ENCODE assay signal across 1 cellular context in the genomic region with DNA sequence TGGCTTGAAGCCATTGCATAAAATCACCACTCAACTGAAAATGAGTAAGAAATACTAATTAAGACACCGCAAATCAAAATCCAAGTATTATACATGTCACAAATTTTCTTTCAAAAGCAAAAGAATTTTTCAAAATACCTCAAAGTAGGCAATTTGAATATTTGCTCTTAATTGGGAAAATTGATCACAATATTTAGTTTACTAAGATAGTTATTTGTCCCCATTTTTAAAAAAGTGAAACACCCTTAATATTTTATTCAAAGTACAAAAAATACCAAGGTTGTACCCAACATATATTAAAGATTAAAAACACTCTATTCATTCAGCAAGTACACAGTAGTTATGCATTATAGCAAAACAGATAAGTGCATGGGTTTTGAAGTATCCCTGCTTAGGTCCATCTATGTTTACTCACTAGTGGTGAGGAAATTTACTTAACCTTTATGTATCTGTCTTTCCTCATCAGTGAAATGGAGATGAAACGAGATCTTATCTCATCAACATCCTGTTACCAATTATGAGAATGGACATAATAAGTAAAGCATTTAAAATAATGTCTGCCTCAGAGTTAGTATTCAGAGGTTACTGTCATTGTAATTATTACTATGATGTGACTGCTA.
A peak's percentile ranks its signal among the peaks of the same experiment; 100 is the strongest.
TF ChIP-seq lines count a peak whose summit lies in the region.

No MANE protein-coding gene starts in this region.

TF ChIP-seq in HepG2, 621 proteins besides CTCF, POLR2A, EP300 and RAD21 (continued from another document and continues in another):
- TF ChIP-seq SMARCE1 (IDR thresholded peaks at IDR 0.05; ENCODE audit: borderline replicate concordance) = peak; percentile 77; the same call in 1 of the 2 replicates
- no peak for TF ChIP-seq NFKB2 (CRISPR knock-in tag; IDR thresholded peaks at IDR 0.05; ENCODE audit: borderline replicate concordance)
- TF ChIP-seq, protein P1, sequence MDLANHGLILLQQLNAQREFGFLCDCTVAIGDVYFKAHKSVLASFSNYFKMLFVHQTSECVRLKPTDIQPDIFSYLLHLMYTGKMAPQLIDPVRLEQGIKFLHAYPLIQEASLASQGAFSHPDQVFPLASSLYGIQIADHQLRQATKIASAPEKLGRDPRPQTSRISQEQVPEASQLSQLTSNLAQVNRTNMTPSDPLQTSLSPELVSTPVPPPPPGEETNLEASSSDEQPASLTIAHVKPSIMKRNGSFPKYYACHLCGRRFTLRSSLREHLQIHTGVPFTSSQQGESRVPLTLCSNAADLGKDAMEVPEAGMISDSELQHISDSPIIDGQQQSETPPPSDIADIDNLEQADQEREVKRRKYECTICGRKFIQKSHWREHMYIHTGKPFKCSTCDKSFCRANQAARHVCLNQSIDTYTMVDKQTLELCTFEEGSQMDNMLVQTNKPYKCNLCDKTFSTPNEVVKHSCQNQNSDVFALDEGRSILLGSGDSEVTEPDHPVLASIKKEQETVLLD (CRISPR knock-in tag; IDR thresholded peaks at IDR 0.05; ENCODE audit: low read depth) = peak; percentile 40; the same call in 1 of the 2 replicates
- TF ChIP-seq CREM (IDR thresholded peaks at IDR 0.05) = peak; percentile 99
- TF ChIP-seq CREM (CRISPR knock-in tag; IDR thresholded peaks at IDR 0.05) = no peak
- TF ChIP-seq ZNF230 (CRISPR knock-in tag; IDR thresholded peaks at IDR 0.05) = no peak
- peak; percentile 42; the same call in 1 of the 2 replicates for TF ChIP-seq YEATS2 (CRISPR knock-in tag; IDR thresholded peaks at IDR 0.05; ENCODE audit: borderline replicate concordance)
- no peak for TF ChIP-seq SRSF4 (IDR thresholded peaks at IDR 0.05; ENCODE audit: low read depth, low read length, poor library complexity, severe bottlenecking)
- TF ChIP-seq ZNF816 (CRISPR knock-in tag; IDR thresholded peaks at IDR 0.05; ENCODE audit: borderline replicate concordance) = no peak
- no peak for TF ChIP-seq ZSCAN21 (CRISPR knock-in tag; IDR thresholded peaks at IDR 0.05; ENCODE audit: borderline replicate concordance)
- TF ChIP-seq CAMTA2 (CRISPR knock-in tag; IDR thresholded peaks at IDR 0.05; ENCODE audit: borderline replicate concordance) = no peak
- TF ChIP-seq CREB1 (IDR thresholded peaks at IDR 0.05) = no peak
- TF ChIP-seq CREB1 (CRISPR knock-in tag; IDR thresholded peaks at IDR 0.05) = peak; percentile 88
- TF ChIP-seq ZNF674 (CRISPR knock-in tag; IDR thresholded peaks at IDR 0.05; ENCODE audit: low read depth) = no peak
- TF ChIP-seq HOXD1 (CRISPR knock-in tag; IDR thresholded peaks at IDR 0.05) = peak; percentile 95; the same call in 1 of the 2 replicates
- no peak for TF ChIP-seq ZNF280D (CRISPR knock-in tag; IDR thresholded peaks at IDR 0.05)
- peak; percentile 45 for TF ChIP-seq RFX3 (CRISPR knock-in tag; IDR thresholded peaks at IDR 0.05)
- TF ChIP-seq ISX (CRISPR knock-in tag; conservative IDR thresholded peaks at IDR 0.05) = 0 out of 2 replicates have a peak, but pooled peaks have one; percentile 57
- TF ChIP-seq KDM6A (CRISPR knock-in tag; IDR thresholded peaks at IDR 0.05; ENCODE audit: low read depth) = peak; percentile 94
- TF ChIP-seq ZNF3 (CRISPR knock-in tag; IDR thresholded peaks at IDR 0.05) = no peak; the same call in 1 of the 2 replicates
- peak; percentile 96 for TF ChIP-seq FOXK1 (CRISPR knock-in tag; IDR thresholded peaks at IDR 0.05; ENCODE audit: borderline replicate concordance, low read depth)
- TF ChIP-seq MEF2D (CRISPR knock-in tag; IDR thresholded peaks at IDR 0.05) = 0 out of 2 replicates have a peak, but pooled peaks have one; percentile 83
- TF ChIP-seq NKX3-1 (CRISPR knock-in tag; IDR thresholded peaks at IDR 0.05) = peak; percentile 76
- TF ChIP-seq JDP2 (CRISPR knock-in tag; IDR thresholded peaks at IDR 0.05; ENCODE audit: borderline replicate concordance) = peak; percentile 65; the same call in 1 of the 2 replicates
- TF ChIP-seq, protein P2, sequence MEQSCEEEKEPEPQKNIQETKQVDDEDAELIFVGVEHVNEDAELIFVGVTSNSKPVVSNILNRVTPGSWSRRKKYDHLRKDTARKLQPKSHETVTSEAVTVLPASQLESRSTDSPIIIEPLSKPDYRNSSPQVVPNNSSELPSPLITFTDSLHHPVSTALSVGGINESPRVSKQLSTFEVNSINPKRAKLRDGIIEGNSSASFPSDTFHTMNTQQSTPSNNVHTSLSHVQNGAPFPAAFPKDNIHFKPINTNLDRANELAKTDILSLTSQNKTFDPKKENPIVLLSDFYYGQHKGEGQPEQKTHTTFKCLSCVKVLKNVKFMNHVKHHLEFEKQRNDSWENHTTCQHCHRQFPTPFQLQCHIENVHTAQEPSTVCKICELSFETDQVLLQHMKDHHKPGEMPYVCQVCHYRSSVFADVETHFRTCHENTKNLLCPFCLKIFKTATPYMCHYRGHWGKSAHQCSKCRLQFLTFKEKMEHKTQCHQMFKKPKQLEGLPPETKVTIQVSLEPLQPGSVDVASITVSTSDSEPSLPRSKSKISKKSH (CRISPR knock-in tag; IDR thresholded peaks at IDR 0.05; ENCODE audit: borderline replicate concordance) = no peak
- peak; percentile 55; the same call in 1 of the 2 replicates for TF ChIP-seq BRCA1 (CRISPR knock-in tag; IDR thresholded peaks at IDR 0.05)
- no peak for TF ChIP-seq ZNF83 (CRISPR knock-in tag; IDR thresholded peaks at IDR 0.05; ENCODE audit: borderline replicate concordance)
- TF ChIP-seq PITX1 (CRISPR knock-in tag; IDR thresholded peaks at IDR 0.05) = peak; percentile 83
- no peak for TF ChIP-seq HCFC1 (IDR thresholded peaks at IDR 0.05; ENCODE audit: low read depth, low read length)
- peak; percentile 81; the same call in 1 of the 2 replicates for TF ChIP-seq TP53 (CRISPR knock-in tag; conservative IDR thresholded peaks at IDR 0.05)
- peak; percentile 95 for TF ChIP-seq ZGPAT (CRISPR knock-in tag; IDR thresholded peaks at IDR 0.05)
- TF ChIP-seq CEBPG (CRISPR knock-in tag; IDR thresholded peaks at IDR 0.05) = peak; percentile 94
- TF ChIP-seq HOXA7 (CRISPR knock-in tag; IDR thresholded peaks at IDR 0.05) = no peak
- TF ChIP-seq, protein P3, sequence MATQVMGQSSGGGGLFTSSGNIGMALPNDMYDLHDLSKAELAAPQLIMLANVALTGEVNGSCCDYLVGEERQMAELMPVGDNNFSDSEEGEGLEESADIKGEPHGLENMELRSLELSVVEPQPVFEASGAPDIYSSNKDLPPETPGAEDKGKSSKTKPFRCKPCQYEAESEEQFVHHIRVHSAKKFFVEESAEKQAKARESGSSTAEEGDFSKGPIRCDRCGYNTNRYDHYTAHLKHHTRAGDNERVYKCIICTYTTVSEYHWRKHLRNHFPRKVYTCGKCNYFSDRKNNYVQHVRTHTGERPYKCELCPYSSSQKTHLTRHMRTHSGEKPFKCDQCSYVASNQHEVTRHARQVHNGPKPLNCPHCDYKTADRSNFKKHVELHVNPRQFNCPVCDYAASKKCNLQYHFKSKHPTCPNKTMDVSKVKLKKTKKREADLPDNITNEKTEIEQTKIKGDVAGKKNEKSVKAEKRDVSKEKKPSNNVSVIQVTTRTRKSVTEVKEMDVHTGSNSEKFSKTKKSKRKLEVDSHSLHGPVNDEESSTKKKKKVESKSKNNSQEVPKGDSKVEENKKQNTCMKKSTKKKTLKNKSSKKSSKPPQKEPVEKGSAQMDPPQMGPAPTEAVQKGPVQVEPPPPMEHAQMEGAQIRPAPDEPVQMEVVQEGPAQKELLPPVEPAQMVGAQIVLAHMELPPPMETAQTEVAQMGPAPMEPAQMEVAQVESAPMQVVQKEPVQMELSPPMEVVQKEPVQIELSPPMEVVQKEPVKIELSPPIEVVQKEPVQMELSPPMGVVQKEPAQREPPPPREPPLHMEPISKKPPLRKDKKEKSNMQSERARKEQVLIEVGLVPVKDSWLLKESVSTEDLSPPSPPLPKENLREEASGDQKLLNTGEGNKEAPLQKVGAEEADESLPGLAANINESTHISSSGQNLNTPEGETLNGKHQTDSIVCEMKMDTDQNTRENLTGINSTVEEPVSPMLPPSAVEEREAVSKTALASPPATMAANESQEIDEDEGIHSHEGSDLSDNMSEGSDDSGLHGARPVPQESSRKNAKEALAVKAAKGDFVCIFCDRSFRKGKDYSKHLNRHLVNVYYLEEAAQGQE (IDR thresholded peaks at IDR 0.05; ENCODE audit: borderline replicate concordance in 1 of 2, low read depth in 1 of 2, low read length in 2 of 2) = peak in 1 of 2 experiments; percentile 80; a peak in 2 of 4 replicates
- peak; percentile 99 for TF ChIP-seq NR2F6 (IDR thresholded peaks at IDR 0.05)
- peak; percentile 99 for TF ChIP-seq NR2F6 (CRISPR knock-in tag; IDR thresholded peaks at IDR 0.05)
- TF ChIP-seq ZNF225 (CRISPR knock-in tag; IDR thresholded peaks at IDR 0.05) = no peak
- 0 out of 2 replicates have a peak, but pooled peaks have one; percentile 45 for TF ChIP-seq ZNF124 (CRISPR knock-in tag; IDR thresholded peaks at IDR 0.05)
- TF ChIP-seq KLF6 (CRISPR knock-in tag; IDR thresholded peaks at IDR 0.05) = no peak
- TF ChIP-seq EED (CRISPR knock-in tag; IDR thresholded peaks at IDR 0.05) = no peak
- TF ChIP-seq KDM5A (IDR thresholded peaks at IDR 0.05; ENCODE audit: borderline replicate concordance, low read length) = no peak; the same call in 1 of the 2 replicates
- TF ChIP-seq ZMYM4 (CRISPR knock-in tag; IDR thresholded peaks at IDR 0.05) = no peak; the same call in 1 of the 2 replicates
- TF ChIP-seq, protein P4, sequence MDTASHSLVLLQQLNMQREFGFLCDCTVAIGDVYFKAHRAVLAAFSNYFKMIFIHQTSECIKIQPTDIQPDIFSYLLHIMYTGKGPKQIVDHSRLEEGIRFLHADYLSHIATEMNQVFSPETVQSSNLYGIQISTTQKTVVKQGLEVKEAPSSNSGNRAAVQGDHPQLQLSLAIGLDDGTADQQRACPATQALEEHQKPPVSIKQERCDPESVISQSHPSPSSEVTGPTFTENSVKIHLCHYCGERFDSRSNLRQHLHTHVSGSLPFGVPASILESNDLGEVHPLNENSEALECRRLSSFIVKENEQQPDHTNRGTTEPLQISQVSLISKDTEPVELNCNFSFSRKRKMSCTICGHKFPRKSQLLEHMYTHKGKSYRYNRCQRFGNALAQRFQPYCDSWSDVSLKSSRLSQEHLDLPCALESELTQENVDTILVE (CRISPR knock-in tag; IDR thresholded peaks at IDR 0.05) = peak; percentile 90; the same call in 1 of the 2 replicates
- TF ChIP-seq MYNN (CRISPR knock-in tag; IDR thresholded peaks at IDR 0.05; ENCODE audit: low read depth) = no peak
- TF ChIP-seq LCORL (IDR thresholded peaks at IDR 0.05) = no peak
- TF ChIP-seq LCORL (CRISPR knock-in tag; IDR thresholded peaks at IDR 0.05) = peak; percentile 54
- no peak for TF ChIP-seq SNAI1 (CRISPR knock-in tag; IDR thresholded peaks at IDR 0.05; ENCODE audit: borderline replicate concordance)
- TF ChIP-seq ZNF792 (CRISPR knock-in tag; IDR thresholded peaks at IDR 0.05) = peak; percentile 87
- TF ChIP-seq STAT6 (CRISPR knock-in tag; IDR thresholded peaks at IDR 0.05; ENCODE audit: borderline replicate concordance) = 0 out of 2 replicates have a peak, but pooled peaks have one; percentile 25
- TF ChIP-seq KLF16 (CRISPR knock-in tag; IDR thresholded peaks at IDR 0.05) = peak in 1 of 2 experiments; percentile 91; a peak in 2 of 4 replicates
